Comparison of ENCODE assay signal across 6 cellular contexts in the genomic region with DNA sequence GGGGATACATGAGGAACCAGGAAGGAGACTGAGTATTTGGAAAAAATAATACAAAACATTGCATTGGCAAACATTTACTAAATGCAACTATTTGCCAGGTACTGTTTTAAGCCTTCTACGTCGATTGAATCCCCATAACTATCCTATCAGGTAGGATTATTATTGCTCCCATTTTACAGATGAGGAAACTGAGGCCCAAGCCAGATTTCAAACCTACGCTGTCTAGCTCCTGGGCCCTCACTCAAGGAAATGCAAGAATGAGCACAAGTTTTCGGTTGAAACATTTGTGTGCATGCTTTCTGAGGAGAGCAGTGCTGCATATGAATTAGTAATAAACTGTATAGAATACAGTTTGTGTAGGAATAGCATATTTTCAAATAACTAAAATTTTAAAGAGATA.
"Had no signal": no experiment of that assay in that cellular context is flagged by ENCODE, and none has a peak within 500 bp of the region (broad histone marks: within the 10 kb centered on the region; RNA-seq: fewer than 3 reads in every experiment).

No MANE protein-coding gene starts in this region.

- FAIRE-seq: HTR-8/SVneo had no signal

- H3K9ac ChIP-seq: KMS-11 had no signal

- H3K4me2 ChIP-seq: KMS-11 had no signal

- DNase-seq: IMR-90, KBM-7, KG1 had no signal

- H3K27ac ChIP-seq: HL-60, KMS-11 had no signal
